Comparison of ENCODE assay signal across 6 cellular contexts in genomic region chr6:111492499-111492898, GRCh38.
"Had no signal": no experiment of that assay in that cellular context is flagged by ENCODE, and none has a peak within 500 bp of the region (broad histone marks: within the 10 kb centered on the region; RNA-seq: fewer than 3 reads in every experiment).

No MANE protein-coding gene starts in this region.

- DNase-seq: IMR-90, KBM-7, KG1 had no signal

- FAIRE-seq: HTR-8/SVneo had no signal

- H3K4me2 ChIP-seq: KMS-11 had no signal

- H3K9ac ChIP-seq: KMS-11 had no signal

- H3K27ac ChIP-seq: HL-60, KMS-11 had no signal
